ENCODE assay signal across 22 cellular contexts in genomic region chr20:22536141-22536828, GRCh38. TPM values are rescaled to one million over a fixed set of nuclear protein-coding genes. Genes with fewer than 3 reads are reported as not detected.
DNase-seq lines count a peak whose midpoint lies in the region; ATAC-seq, FAIRE-seq and TF ChIP-seq lines count a peak whose summit lies in the region.
"Had no signal": no experiment of that assay in that cellular context is flagged by ENCODE, and none has a peak within 500 bp of the region (broad histone marks: within the 10 kb centered on the region; RNA-seq: fewer than 3 reads in every experiment).

No MANE protein-coding gene starts in this region.

- ATAC-seq in HepG2 (no peak), right lobe of liver (no peak), Panc1 (no peak), left colon (no peak)
- ATAC-seq: GM23338, HCT116 had no signal

- H3K27ac ChIP-seq in HepG2 (ENCODE audit: extremely low read length, insufficient read depth, low read length), result no peak overlapping the region
- no peak overlapping the region for H3K27ac ChIP-seq in right lobe of liver
- H3K27ac ChIP-seq in Panc1 (ENCODE audit: low read length), result peak overlapping the region; percentile 34; the same call in 1 of the 2 replicates

- POLR2A ChIA-PET in HepG2 (lab: Yijun Ruan, JAX) (interaction anchor here (1.1 to 4.3 kb wide), 3 partner anchors 12 to 46 kb away, joined by 5 to 150 read pairs (median 44); no protein-coding TSS in a partner anchor), Panc1 (lab: Charles Lee) (no interaction called here)

- peak overlapping the region; percentile 33 for H3K4me2 ChIP-seq in HepG2 (ENCODE audit: low read depth, low read length)
- H3K4me2 ChIP-seq: GM23338 had no signal

- DNase-seq in NCI-H146 (lab: John Stamatoyannopoulos, UW) (peak; percentile 66), NCI-H146 treated with DMSO at 0.1 percent for 48 hours (lab: John Stamatoyannopoulos, UW; ENCODE audit: unreplicated experiment) (no peak), HepG2 (ENCODE audit: low spot score) (no peak), right lobe of liver (no peak), Panc1 (ENCODE audit: low read depth, low spot score) (no peak), progenitor cell of endocrine pancreas (ENCODE audit: low spot score, unreplicated experiment) (no peak), superior temporal gyrus (ENCODE audit: extremely low spot score) (no peak), left colon (no peak)
- DNase-seq: 8988T; C1 segment of cervical spinal cord; CD4-positive, alpha-beta memory T cell; COR-L47; DMS153; DND-41; H9 had no signal

- peaks cover 69% of the 10 kb centered on the region for H3K4me1 ChIP-seq in HepG2 (ENCODE audit: insufficient read depth, low read length)
- no peaks in the 10 kb centered on the region for H3K4me1 ChIP-seq in right lobe of liver
- no peaks in the 10 kb centered on the region for H3K4me1 ChIP-seq in Panc1 (ENCODE audit: control insufficient read depth, insufficient read depth, low read length)

- peaks cover 17% of the 10 kb centered on the region for H3K4me1 Mint-ChIP-seq in progenitor cell of endocrine pancreas (ENCODE audit: low read depth)
- H3K4me1 Mint-ChIP-seq: CD4-positive, alpha-beta memory T cell had no signal

- no peak overlapping the region for H3K9ac ChIP-seq in HepG2 (ENCODE audit: insufficient read depth, low read depth, low read length)

- intact Hi-C loops in HepG2 (cut with micrococcal nuclease; ENCODE audit: unreplicated experiment) (no loop called here), right lobe of liver (cut with DNase I) (no loop called here), Panc1 (cut with micrococcal nuclease; ENCODE audit: unreplicated experiment) (no loop called here), left colon (cut with DNase I, micrococcal nuclease) (no loop called here)

- no peaks in the 10 kb centered on the region for H3K9me3 ChIP-seq in HepG2 (ENCODE audit: low read length)
- H3K9me3 ChIP-seq in right lobe of liver, result no peaks in the 10 kb centered on the region
- no peaks in the 10 kb centered on the region for H3K9me3 ChIP-seq in Panc1 (ENCODE audit: control insufficient read depth, insufficient read depth, low read depth, low read length)

- H3K36me3 Mint-ChIP-seq in progenitor cell of endocrine pancreas (ENCODE audit: insufficient read depth), result no peaks in the 10 kb centered on the region
- H3K36me3 Mint-ChIP-seq: CD4-positive, alpha-beta memory T cell had no signal

- TF ChIP-seq CTCF in HepG2 (CRISPR knock-in tag; IDR thresholded peaks at IDR 0.05), result no peak
- TF ChIP-seq CTCF in right lobe of liver (IDR thresholded peaks at IDR 0.05), result no peak
- no peak for TF ChIP-seq CTCF in Panc1 (IDR thresholded peaks at IDR 0.05)
- TF ChIP-seq CTCF in progenitor cell of endocrine pancreas (IDR thresholded peaks at IDR 0.05; ENCODE audit: unreplicated experiment), result no peak

- H3K9me3 Mint-ChIP-seq in progenitor cell of endocrine pancreas (ENCODE audit: low read depth), result peaks cover 6% of the 10 kb centered on the region
- H3K9me3 Mint-ChIP-seq: GM23338, H9 had no signal

- FAIRE-seq in HepG2 (lab: Jason Lieb, UNC), result no peak
- FAIRE-seq: G401.6, GM12892, GM19239 had no signal

- no peak overlapping the region for H3K4me3 Mint-ChIP-seq in progenitor cell of endocrine pancreas (ENCODE audit: low read depth)
- H3K4me3 Mint-ChIP-seq: CD4-positive, alpha-beta memory T cell; GM23338; H9 had no signal

- H3K27me3 ChIP-seq in HepG2 (ENCODE audit: control insufficient read depth in 1 of 2, insufficient read depth in 2 of 2, low read length in 2 of 2) (no peaks in the 10 kb centered on the region), right lobe of liver (no peaks in the 10 kb centered on the region), Panc1 (ENCODE audit: control insufficient read depth, insufficient read depth, low read length) (no peaks in the 10 kb centered on the region)

- peak overlapping the region; percentile 4 for H3K27ac Mint-ChIP-seq in progenitor cell of endocrine pancreas
- H3K27ac Mint-ChIP-seq: CD4-positive, alpha-beta memory T cell; GM23338; H9 had no signal

- TF ChIP-seq POLR2A in HepG2 (IDR thresholded peaks at IDR 0.05; ENCODE audit: insufficient read depth in 1 of 2, low read depth in 2 of 2, low read length in 2 of 2) (no peak), right lobe of liver (IDR thresholded peaks at IDR 0.05) (no peak)

- TF ChIP-seq RAD21 in HepG2 (CRISPR knock-in tag; IDR thresholded peaks at IDR 0.05), result no peak

- no TSS peak for BruUV-seq in HepG2 (replicated peaks; lab: Mats Ljungman, UMichigan)
- BruUV-seq in Panc1 (replicated peaks; lab: Mats Ljungman, UMichigan), result no TSS peak

- in situ Hi-C loops in HepG2 (cut with HindIII; ENCODE audit: extremely low pct_ligation_motif_present, low pct_unique_long_range_greater_than_20kb), result no loop called here
- in situ Hi-C loops in Panc1 (cut with HindIII; ENCODE audit: low pct_unique_long_range_greater_than_20kb, low sequenced_read_pairs), result no loop called here

- no peak overlapping the region for H2AFZ ChIP-seq in HepG2 (ENCODE audit: low read length)
- H2AFZ ChIP-seq: GM23338 had no signal

- TF ChIP-seq EP300 in HepG2 (IDR thresholded peaks at IDR 0.05; ENCODE audit: low read depth in 2 of 2, low read length in 2 of 2) (no peak), HepG2 (CRISPR knock-in tag; IDR thresholded peaks at IDR 0.05; ENCODE audit: borderline replicate concordance) (no peak)

- H3K36me3 ChIP-seq in HepG2 (replicated peaks in 1 of 2; ENCODE audit: control insufficient read depth in 1 of 2, insufficient read depth in 2 of 2, low read length in 2 of 2), result no peaks in the 10 kb centered on the region
- H3K36me3 ChIP-seq in right lobe of liver, result no peaks in the 10 kb centered on the region
- H3K36me3 ChIP-seq in Panc1 (ENCODE audit: control insufficient read depth, insufficient read depth, low read length), result no peaks in the 10 kb centered on the region

- H3K27me3 Mint-ChIP-seq in progenitor cell of endocrine pancreas, result no peaks in the 10 kb centered on the region
- H3K27me3 Mint-ChIP-seq: CD4-positive, alpha-beta memory T cell had no signal

- no peaks in the 10 kb centered on the region for H3K79me2 ChIP-seq in HepG2 (ENCODE audit: insufficient read depth, low read length)

- 92% methylated on average over 5 of the region's 5 CpGs for WGBS in HepG2 (ENCODE audit: low lambda C conversion rate)
- 82% methylated on average over 5 of the region's 5 CpGs for WGBS in right lobe of liver (ENCODE audit: insufficient coverage, low coverage, low lambda C conversion rate, missing lambda C conversion rate)

- H3K4me3 ChIP-seq in HepG2 (replicated peaks in 1 of 3; ENCODE audit: insufficient read depth in 1 of 3, low read depth in 2 of 3, low read length in 3 of 3) (no peak overlapping the region), right lobe of liver (no peak overlapping the region), Panc1 (ENCODE audit: low read depth in 2 of 2, low read length in 2 of 2) (no peak overlapping the region)
- H3K4me3 ChIP-seq: GM23338 had no signal

- no peaks in the 10 kb centered on the region for H4K20me1 ChIP-seq in HepG2 (ENCODE audit: insufficient read depth, low read length)

- CTCF ChIA-PET in HepG2 (lab: Yijun Ruan, JAX; ENCODE audit: low intra/inter-chr PET ratio, low total read pairs) (no interaction called here), Panc1 (lab: Charles Lee) (no interaction called here)

TF ChIP-seq in HepG2, 621 proteins besides CTCF, POLR2A, EP300 and RAD21 (continues in another document):
- no peak for TF ChIP-seq NR1H2 (CRISPR knock-in tag; IDR thresholded peaks at IDR 0.05; ENCODE audit: borderline replicate concordance, low read depth)
- TF ChIP-seq YEATS4 (CRISPR knock-in tag; IDR thresholded peaks at IDR 0.05; ENCODE audit: borderline replicate concordance), result no peak
- TF ChIP-seq ZNF724P (CRISPR knock-in tag; IDR thresholded peaks at IDR 0.05; ENCODE audit: borderline replicate concordance), result no peak
- 0 out of 2 replicates have a peak, but pooled peaks have one; percentile 16 for TF ChIP-seq KMT2A (CRISPR knock-in tag; IDR thresholded peaks at IDR 0.05)
- TF ChIP-seq E2F1 (CRISPR knock-in tag; IDR thresholded peaks at IDR 0.05), result no peak
- TF ChIP-seq CC2D1A (CRISPR knock-in tag; IDR thresholded peaks at IDR 0.05), result no peak

RNA-seq across cellular contexts. Expression of gene FOXA2, which starts 48.1 kb away (rescaled TPM):
- total RNA-seq in HepG2 (2016; rRNA removed; fragmentation: Illumina TruSeq; extraction: Trizol) (12.2 and 12.7 TPM in 2 replicates), right lobe of liver (10 to 100 TPM; 11.8 to 28.7 (median 21.2) TPM), Panc1 (2021; ENCODE audit: unreplicated experiment) (28.0 TPM), progenitor cell of endocrine pancreas (124 and 141 TPM in 2 replicates), left colon (10 to 100 TPM; 15.4 to 37.0 TPM)
- 4.6 and 4.9 TPM in 2 replicates for total RNA-seq in HepG2 (2016; cell fraction: cytosol; rRNA removed; fragmentation: Illumina TruSeq; extraction: Trizol; ENCODE audit: low read depth)
- total RNA-seq in HepG2 (2016; cell fraction: insoluble cytoplasmic fraction; rRNA removed; fragmentation: Illumina TruSeq; extraction: Trizol), result 10.8 and 13.2 TPM in 2 replicates
- 11.1 and 12.0 TPM in 2 replicates for total RNA-seq in HepG2 (2016; cell fraction: membrane; rRNA removed; fragmentation: Illumina TruSeq; extraction: Trizol)
- 11.8 and 11.9 TPM in 2 replicates for total RNA-seq in HepG2 (2016; cell fraction: nucleus; rRNA removed; fragmentation: Illumina TruSeq; extraction: Trizol)
- polyA plus RNA-seq in HepG2 (2011; rRNA removed), result 8.8 and 12.2 TPM in 2 replicates
- polyA plus RNA-seq in HepG2 (2011; cell fraction: cytosol; rRNA removed), result 5.0 and 7.0 TPM in 2 replicates
- polyA plus RNA-seq in HepG2 (2011; cell fraction: nucleus; rRNA removed), result 31.5 and 34.4 TPM in 2 replicates
- 33.6 and 38.4 TPM in 2 replicates for polyA plus RNA-seq in HepG2 (2012)
- 4.4 TPM in 2 replicates for polyA plus RNA-seq in HepG2 (2016; cell fraction: cytosol; fragmentation: Illumina TruSeq; extraction: Trizol; ENCODE audit: low read depth)
- 22.9 and 28.4 TPM in 2 replicates for polyA plus RNA-seq in HepG2 (2016; cell fraction: insoluble cytoplasmic fraction; fragmentation: Illumina TruSeq; extraction: Trizol; ENCODE audit: low read depth)
- polyA plus RNA-seq in HepG2 (2016; cell fraction: membrane; fragmentation: Illumina TruSeq; extraction: Trizol; ENCODE audit: low read depth), result 9.4 and 9.7 TPM in 2 replicates
- 30.5 and 31.3 TPM in 2 replicates for polyA plus RNA-seq in HepG2 (2016; cell fraction: nucleus; fragmentation: Illumina TruSeq; extraction: Trizol; ENCODE audit: insufficient read depth, low read depth)
- 12.8 TPM in 1 of 2 replicates, not detected in the other for polyA minus RNA-seq in HepG2 (2011; rRNA and poly(A)+ RNA removed; ENCODE audit: low replicate concordance)
- 12.6 and 15.2 TPM in 2 replicates for polyA minus RNA-seq in HepG2 (2011; cell fraction: cytosol; rRNA and poly(A)+ RNA removed)
- polyA minus RNA-seq in HepG2 (2011; cell fraction: nucleus; rRNA and poly(A)+ RNA removed), result 6.7 and 9.3 TPM in 2 replicates
- 41.1 TPM for polyA plus RNA-seq in Panc1 (2012; ENCODE audit: insufficient read length)
- total RNA-seq: A673; CD4-positive, alpha-beta memory T cell; GM23338; H9 had no signal
- polyA plus RNA-seq: BJ; CD4-positive, alpha-beta memory T cell; GM23338 had no signal
